Comparison of ENCODE assay signal across 13 cellular contexts in the genomic region with DNA sequence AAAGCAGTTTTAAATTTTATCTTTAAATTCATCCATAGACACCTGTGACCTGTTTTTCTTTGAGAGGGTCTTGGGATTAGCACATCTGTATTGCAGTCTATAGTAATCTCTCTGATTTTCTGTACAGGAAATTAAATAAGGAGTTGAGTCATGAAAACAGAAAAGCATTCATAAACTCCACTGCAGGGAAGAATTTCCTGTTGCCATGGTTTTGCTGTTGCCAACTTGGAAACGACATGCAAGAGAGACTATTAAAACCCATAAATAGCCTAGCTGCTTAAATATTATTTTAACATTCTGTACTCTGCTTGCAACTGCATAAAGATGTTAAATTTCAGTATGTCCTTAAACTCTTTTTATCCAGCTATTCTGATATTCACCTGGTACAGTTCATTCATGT.
DNase-seq lines count a peak whose midpoint lies in the region; ATAC-seq and TF ChIP-seq lines count a peak whose summit lies in the region.
"Had no signal": no experiment of that assay in that cellular context is flagged by ENCODE, and none has a peak within 500 bp of the region (broad histone marks: within the 10 kb centered on the region; RNA-seq: fewer than 3 reads in every experiment).

No MANE protein-coding gene starts in this region.

- H3K36me3 ChIP-seq in tibial artery: no peaks in the 10 kb centered on the region

- no peak overlapping the region for H3K4me3 ChIP-seq in tibial artery
- H3K4me3 ChIP-seq: A549, tibial nerve had no signal

- ATAC-seq in left cardiac atrium (peak; percentile 66 to 72), Right ventricle myocardium inferior (no peak), HG02610 (IDR thresholded peaks at IDR 0.05; ENCODE audit: unreplicated experiment) (no peak), HG03460 (IDR thresholded peaks at IDR 0.05; ENCODE audit: unreplicated experiment) (no peak)
- ATAC-seq: A549, Panc1 had no signal

- H3K27ac ChIP-seq in tibial artery: peak overlapping the region; percentile 58 to 70
- H3K27ac ChIP-seq: A549 had no signal

- DNase-seq in left cardiac atrium (no peak), Right ventricle myocardium inferior (ENCODE audit: missing footprints) (no peak), cerebellum (ENCODE audit: low spot score) (peak; percentile 15), kidney tubule cell (ENCODE audit: low spot score) (peak; percentile 68), tibial artery (peak in 1 of 2 donors; percentile 52), activated gamma-delta T cell treated with Interleukin-2 at 50 U/mL for 16 hours (no peak)
- DNase-seq: islet precursor cell, NCI-H1436 had no signal

- intact Hi-C loops in left cardiac atrium (cut with DNase I) (no loop called here), Right ventricle myocardium inferior (cut with DNase I) (loop anchor here (10.0 kb wide), 1 partner anchor 116 kb away; no protein-coding TSS in a partner anchor), tibial artery (cut with DNase I; ENCODE audit: low total_unique reads) (no loop called here)

- H3K4me1 ChIP-seq in tibial artery: peaks cover 0 to 37% (median 26%) of the 10 kb centered on the region in 4 donors
- H3K4me1 ChIP-seq: A549 had no signal

- H3K27me3 ChIP-seq in tibial artery: no peaks in the 10 kb centered on the region
- H3K27me3 ChIP-seq: tibial nerve had no signal

- peaks cover 0 to 4% (median 0%) of the 10 kb centered on the region in 3 donors for H3K9me3 ChIP-seq in tibial artery

- no peak for TF ChIP-seq CTCF in tibial artery (IDR thresholded peaks at IDR 0.05)

Comparison
In these comparisons a context has a peak if more than half of its experiments do, and no peak if none do; other contexts are left out.
1. ATAC-seq: peak in left cardiac atrium (2 of 2); none in Right ventricle myocardium inferior (single experiment), HG02610 (single experiment) and HG03460 (single experiment).
2. DNase-seq: peak in cerebellum (single experiment) and kidney tubule cell (single experiment); none in left cardiac atrium (single experiment), Right ventricle myocardium inferior (single experiment) and activated gamma-delta T cell treated with Interleukin-2 at 50 U/mL for 16 hours (single experiment).